Comparison of ENCODE assay signal across 20 cellular contexts in genomic region chr2:43826305-43827250, GRCh38. TPM values are rescaled to one million over a fixed set of nuclear protein-coding genes. Genes with fewer than 3 reads are reported as not detected.
A peak's percentile ranks its signal among the peaks of the same experiment; 100 is the strongest.
DNase-seq lines count a peak whose midpoint lies in the region; ATAC-seq and TF ChIP-seq lines count a peak whose summit lies in the region.
"Had no signal": no experiment of that assay in that cellular context is flagged by ENCODE, and none has a peak within 500 bp of the region (broad histone marks: within the 10 kb centered on the region; RNA-seq: fewer than 3 reads in every experiment).

No MANE protein-coding gene starts in this region.

- 0 out of 2 replicates have a peak, but pooled peaks have one; percentile 37 for ATAC-seq in Panc1
- ATAC-seq in left lobe of liver: peak; percentile 61

- no peak for TF ChIP-seq CTCF in Panc1 (IDR thresholded peaks at IDR 0.05)

- H3K27me3 ChIP-seq in H7 (ENCODE audit: control insufficient read depth, insufficient read depth, low read length) (no peaks in the 10 kb centered on the region; the same call in 1 of the 2 replicates), Panc1 (ENCODE audit: control insufficient read depth, insufficient read depth, low read length) (peaks cover 9% of the 10 kb centered on the region)
- H3K27me3 ChIP-seq: BE2C had no signal

- POLR2A ChIA-PET in Panc1 (lab: Charles Lee): interaction anchor here (0.6 kb wide), 1 partner anchor 53 kb away, joined by 3 read pairs; no protein-coding TSS in a partner anchor

- BruUV-seq in Panc1 (replicated peaks; lab: Mats Ljungman, UMichigan): no TSS peak

- intact Hi-C loops in Panc1 (cut with micrococcal nuclease; ENCODE audit: unreplicated experiment): no loop called here

- in situ Hi-C loops in Panc1 (cut with HindIII; ENCODE audit: low pct_unique_long_range_greater_than_20kb, low sequenced_read_pairs): no loop called here

- H3K4me1 ChIP-seq in Panc1 (ENCODE audit: control insufficient read depth, insufficient read depth, low read length): no peaks in the 10 kb centered on the region

- H3K4me3 ChIP-seq in H7 (ENCODE audit: insufficient read depth, low read depth, low read length): no peak overlapping the region
- no peak overlapping the region for H3K4me3 ChIP-seq in Panc1 (ENCODE audit: low read depth in 2 of 2, low read length in 2 of 2)

- DNase-seq in H7: peak; percentile 4
- no peak for DNase-seq in Panc1 (ENCODE audit: low read depth, low spot score)
- no peak for DNase-seq in left lobe of liver (ENCODE audit: low spot score)
- peak; percentile 72 for DNase-seq in mesenteric fat pad (ENCODE audit: low spot score)
- DNase-seq in activated naive CD4-positive, alpha-beta T cell treated with Interleukin-2 at 50 U/mL for 16 hours: no peak
- DNase-seq in SIG-M5 (lab: John Stamatoyannopoulos, UW): no peak
- no peak for DNase-seq in NCI-H69 (lab: John Stamatoyannopoulos, UW)
- DNase-seq: ACHN; BE2C; C1 segment of cervical spinal cord; CD4-positive, CD25-positive, alpha-beta regulatory T cell; CD8-positive, alpha-beta memory T cell; COR-L47; DMS 273 treated with DMSO at 0.1 percent for 48 hours; DMS53; HCEC 1CT had no signal

- H3K36me3 ChIP-seq in H7 (replicated peaks; ENCODE audit: control insufficient read depth, insufficient read depth, low read length) (no peaks in the 10 kb centered on the region), Panc1 (ENCODE audit: control insufficient read depth, insufficient read depth, low read length) (no peaks in the 10 kb centered on the region)
- H3K36me3 ChIP-seq: BE2C had no signal

- no peaks in the 10 kb centered on the region for H3K9me3 ChIP-seq in Panc1 (ENCODE audit: control insufficient read depth, insufficient read depth, low read depth, low read length)
- H3K9me3 ChIP-seq: BE2C had no signal

- no peak overlapping the region for H3K27ac ChIP-seq in Panc1 (ENCODE audit: low read length)
- H3K27ac ChIP-seq: HL-60, KMS-11 had no signal

- CTCF ChIA-PET in Panc1 (lab: Charles Lee): no interaction called here

RNA-seq across cellular contexts. Expression of gene ABCG5, which starts 12.1 kb away (rescaled TPM):
- total RNA-seq in H7 (2014; rRNA removed; shearing (Covaris generic)): not detected in 2 replicates
- total RNA-seq in Panc1 (2021; ENCODE audit: unreplicated experiment) (0.05 TPM), left lobe of liver (57.0 TPM), mesenteric fat pad (not detected)
- polyA plus RNA-seq in Panc1 (2012; ENCODE audit: insufficient read length): 0.10 TPM
- total RNA-seq: CD4-positive, CD25-positive, alpha-beta regulatory T cell; CD8-positive, alpha-beta memory T cell; H4; HT1080 had no signal
- polyA plus RNA-seq: CD4-positive, CD25-positive, alpha-beta regulatory T cell; CD8-positive, alpha-beta memory T cell had no signal

RNA-seq across cellular contexts. Expression of gene ABCG8, which starts 12.2 kb away (rescaled TPM):
- not detected in 2 replicates for total RNA-seq in H7 (2014; rRNA removed; shearing (Covaris generic))
- total RNA-seq in Panc1 (2021; ENCODE audit: unreplicated experiment) (0.03 TPM), left lobe of liver (121 TPM), mesenteric fat pad (not detected)
- polyA plus RNA-seq in Panc1 (2012; ENCODE audit: insufficient read length): 0.15 TPM
- total RNA-seq: CD4-positive, CD25-positive, alpha-beta regulatory T cell; CD8-positive, alpha-beta memory T cell; H4; HT1080 had no signal
- polyA plus RNA-seq: CD8-positive, alpha-beta memory T cell had no signal

RNA-seq across cellular contexts. Expression of gene DYNC2LI1, which starts 52.7 kb away (rescaled TPM):
- 9.5 and 15.4 TPM in 2 replicates for total RNA-seq in H7 (2014; rRNA removed; shearing (Covaris generic))
- total RNA-seq in Panc1 (2021; ENCODE audit: unreplicated experiment) (8.5 TPM), left lobe of liver (5.1 TPM), mesenteric fat pad (7.4 TPM)
- 5.4 TPM for polyA plus RNA-seq in Panc1 (2012; ENCODE audit: insufficient read length)

Comparison
In these comparisons a context has a peak if more than half of its experiments do, and no peak if none do; other contexts are left out.
1. DNase-seq: peak in H7 (single experiment) and mesenteric fat pad (single experiment); none in Panc1 (single experiment), left lobe of liver (single experiment), activated naive CD4-positive, alpha-beta T cell treated with Interleukin-2 at 50 U/mL for 16 hours (single experiment), SIG-M5 (single experiment) and NCI-H69 (single experiment).
2. RNA of gene ABCG5, which starts 12.1 kb away (total RNA-seq): 57.0 TPM in left lobe of liver (single experiment); 0.05 TPM in Panc1 (single experiment), not detected in mesenteric fat pad (single experiment) and not detected in H7; every median in the first group is over 10 times any median in the second.
3. RNA of gene ABCG8, which starts 12.2 kb away (total RNA-seq): 121 TPM in left lobe of liver (single experiment); not detected in mesenteric fat pad (single experiment), 0.03 TPM in Panc1 (single experiment) and not detected in H7; every median in the first group is over 100 times any median in the second.